ENCODE assay signal across 1 cellular context in genomic region chr1:85198864-85199263, GRCh38.
TF ChIP-seq lines count a peak whose summit lies in the region.

No MANE protein-coding gene starts in this region.

TF ChIP-seq in endothelial cell of umbilical vein, 7 proteins besides CTCF, POLR2A, EP300 and RAD21:
- no peak for TF ChIP-seq GATA2 (IDR thresholded peaks at IDR 0.05; ENCODE audit: insufficient read depth, insufficient read length, low read depth, low read length)
- TF ChIP-seq JUN (IDR thresholded peaks at IDR 0.05; ENCODE audit: borderline replicate concordance, insufficient read depth, insufficient read length, low read depth): no peak
- TF ChIP-seq EZH2 (IDR thresholded peaks at IDR 0.05; ENCODE audit: borderline replicate concordance, low read depth, low read length, severe bottlenecking): no peak
- no peak for TF ChIP-seq FOS (IDR thresholded peaks at IDR 0.05; ENCODE audit: borderline replicate concordance, insufficient read depth, low read length)
- no peak for TF ChIP-seq POLR2AphosphoS5 (IDR thresholded peaks at IDR 0.05; ENCODE audit: insufficient read depth, low read depth, low read length)
- no peak for TF ChIP-seq MAX (IDR thresholded peaks at IDR 0.05; ENCODE audit: insufficient read depth, insufficient read length)
- no peak for TF ChIP-seq MYC (IDR thresholded peaks at IDR 0.05; ENCODE audit: low read depth, low read length)
TF ChIP-seq in endothelial cell of umbilical vein: peak in this region for 0.
